21 cellular contexts compared by ENCODE assay signal in genomic region chr14:88181072-88181471, GRCh38.
DNase-seq lines count a peak whose midpoint lies in the region; ATAC-seq and TF ChIP-seq lines count a peak whose summit lies in the region.
"Had no signal": no experiment of that assay in that cellular context is flagged by ENCODE, and none has a peak within 500 bp of the region (broad histone marks: within the 10 kb centered on the region; RNA-seq: fewer than 3 reads in every experiment).

No MANE protein-coding gene starts in this region.

- no peaks in the 10 kb centered on the region for H3K36me3 Mint-ChIP-seq in nephron progenitor cell (ENCODE audit: low read depth)
- H3K36me3 Mint-ChIP-seq: naive thymus-derived CD4-positive, alpha-beta T cell; stimulated activated naive B cell treated with anti-CD40 and anti-IgM and Interleukin-4, amounts not matched to agents 10 μg/mL and 1 μg/mL and 100 μg/mL, for 72 hours; WTC11 had no signal

- H3K27me3 ChIP-seq in foreskin keratinocyte = no peaks in the 10 kb centered on the region
- H3K27me3 ChIP-seq: brain microvascular endothelial cell, upper lobe of left lung had no signal

- no peaks in the 10 kb centered on the region for H3K9me3 Mint-ChIP-seq in nephron progenitor cell
- H3K9me3 Mint-ChIP-seq: dendritic cell treated with granulocyte-macrophage colony-stimulating factor and Interleukin-4, amounts not matched to agents 40 ng/mL and 50 ng/mL, for 4 days; naive thymus-derived CD4-positive, alpha-beta T cell; stimulated activated naive B cell treated with anti-CD40 and anti-IgM and Interleukin-4, amounts not matched to agents 10 μg/mL and 1 μg/mL and 100 μg/mL, for 72 hours; WTC11 had no signal

- in situ Hi-C loops in GM13976 (cut with MboI; ENCODE audit: low sequenced_read_pairs, unreplicated experiment) = no loop called here

- DNase-seq in GM13976 (ENCODE audit: low spot score) (peak; percentile 44), astrocyte of the hippocampus (ENCODE audit: low read depth, low spot score) (peak; percentile 5), glomerular visceral epithelial cell (ENCODE audit: extremely low spot score) (no peak), nephron progenitor cell (no peak), foreskin keratinocyte (no peak)
- DNase-seq: activated naive CD4-positive, alpha-beta T cell treated with anti-CD3 and anti-CD28 coated beads, Interleukin-2, amount 50 U/mL, for 16 hours; brain microvascular endothelial cell; DMS 273 treated with DMSO at 0.1 percent for 48 hours; naive thymus-derived CD4-positive, alpha-beta T cell; NCI-H2171 treated with DMSO at 0.1 percent for 48 hours; SHP77; stimulated activated naive B cell treated with anti-CD40 and anti-IgM and Interleukin-4, amounts not matched to agents 10 μg/mL and 1 μg/mL and 100 μg/mL, for 72 hours; T-helper 2 cell; upper lobe of left lung had no signal

- no peak overlapping the region for H3K27ac Mint-ChIP-seq in nephron progenitor cell
- H3K27ac Mint-ChIP-seq: dendritic cell treated with granulocyte-macrophage colony-stimulating factor and Interleukin-4, amounts not matched to agents 40 ng/mL and 50 ng/mL, for 4 days; stimulated activated naive B cell treated with anti-CD40 and anti-IgM and Interleukin-4, amounts not matched to agents 10 μg/mL and 1 μg/mL and 100 μg/mL, for 72 hours; WTC11 had no signal

- H3K27me3 Mint-ChIP-seq in nephron progenitor cell (ENCODE audit: low read depth, poor library complexity) = peaks cover 17% of the 10 kb centered on the region

- H3K4me3 Mint-ChIP-seq in nephron progenitor cell = no peak overlapping the region
- H3K4me3 Mint-ChIP-seq: dendritic cell treated with granulocyte-macrophage colony-stimulating factor and Interleukin-4, amounts not matched to agents 40 ng/mL and 50 ng/mL, for 4 days; naive thymus-derived CD4-positive, alpha-beta T cell; stimulated activated naive B cell treated with anti-CD40 and anti-IgM and Interleukin-4, amounts not matched to agents 10 μg/mL and 1 μg/mL and 100 μg/mL, for 72 hours; WTC11 had no signal

- H3K27ac ChIP-seq in foreskin keratinocyte = no peak overlapping the region
- H3K27ac ChIP-seq: brain microvascular endothelial cell, KMS-11, prostate gland, upper lobe of left lung had no signal

- peaks cover 7% of the 10 kb centered on the region for H3K4me1 Mint-ChIP-seq in nephron progenitor cell

- ATAC-seq in GM19023 (IDR thresholded peaks at IDR 0.05; ENCODE audit: unreplicated experiment) (peak; percentile 70), HG03342 (IDR thresholded peaks at IDR 0.05; ENCODE audit: unreplicated experiment) (peak; percentile 60), HG02870 (IDR thresholded peaks at IDR 0.05; ENCODE audit: unreplicated experiment) (no peak), foreskin keratinocyte (no peak)
- ATAC-seq: naive thymus-derived CD4-positive, alpha-beta T cell; stimulated activated naive B cell treated with anti-CD40 and anti-IgM and Interleukin-4, amounts not matched to agents 10 μg/mL and 1 μg/mL and 100 μg/mL, for 72 hours; WTC11 had no signal

- TF ChIP-seq CTCF in GM13976 (IDR thresholded peaks at IDR 0.05; ENCODE audit: borderline replicate concordance, control extremely low read depth, extremely low read depth, insufficient read depth, missing control alignments) = no peak
- no peak for TF ChIP-seq CTCF in nephron progenitor cell (IDR thresholded peaks at IDR 0.05)
- TF ChIP-seq CTCF in foreskin keratinocyte (conservative IDR thresholded peaks at IDR 0.05) = no peak

- no peaks in the 10 kb centered on the region for H3K4me1 ChIP-seq in foreskin keratinocyte
- H3K4me1 ChIP-seq: prostate gland, upper lobe of left lung had no signal

Comparison
In these comparisons a context has a peak if more than half of its experiments do, and no peak if none do; other contexts are left out.
1. DNase-seq: peak in GM13976 (single experiment) and astrocyte of the hippocampus (single experiment); none in glomerular visceral epithelial cell (single experiment), nephron progenitor cell (single experiment) and foreskin keratinocyte (0 of 2).
2. ATAC-seq: peak in GM19023 (single experiment) and HG03342 (single experiment); none in HG02870 (single experiment) and foreskin keratinocyte (single experiment).